ENCODE assay signal across 2 cellular contexts in genomic region chr11:70265341-70265740, GRCh38.
TF ChIP-seq lines count a peak whose summit lies in the region.

No MANE protein-coding gene starts in this region.

TF ChIP-seq in GM12891, 5 proteins besides CTCF, POLR2A, EP300 and RAD21:
- TF ChIP-seq TAF1 (IDR thresholded peaks at IDR 0.05; ENCODE audit: low read depth, low read length) (no peak), PAX5 (IDR thresholded peaks at IDR 0.05; ENCODE audit: insufficient read depth, low read length, severe bottlenecking) (no peak), POLR2AphosphoS5 (IDR thresholded peaks at IDR 0.05; ENCODE audit: low read depth, low read length) (no peak), POU2F2 (IDR thresholded peaks at IDR 0.05; ENCODE audit: low read depth, low read length) (no peak), SPI1 (IDR thresholded peaks at IDR 0.05; ENCODE audit: low read depth, low read length) (no peak)

TF ChIP-seq in H1, 55 proteins besides CTCF, POLR2A, EP300 and RAD21:
- TF ChIP-seq, protein P1, sequence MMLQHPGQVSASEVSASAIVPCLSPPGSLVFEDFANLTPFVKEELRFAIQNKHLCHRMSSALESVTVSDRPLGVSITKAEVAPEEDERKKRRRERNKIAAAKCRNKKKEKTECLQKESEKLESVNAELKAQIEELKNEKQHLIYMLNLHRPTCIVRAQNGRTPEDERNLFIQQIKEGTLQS (IDR thresholded peaks at IDR 0.05; ENCODE audit: insufficient read depth, low read depth, low read length), result no peak
- TF ChIP-seq SP1 (IDR thresholded peaks at IDR 0.05; ENCODE audit: low read depth, low read length) (no peak), CBX8 (IDR thresholded peaks at IDR 0.05; ENCODE audit: borderline replicate concordance, low read depth, low read length) (no peak), MAFK (IDR thresholded peaks at IDR 0.05; ENCODE audit: low read depth, low read length) (no peak), GTF2F1 (IDR thresholded peaks at IDR 0.05; ENCODE audit: borderline replicate concordance, low read depth, low read length) (no peak)
TF ChIP-seq in H1: peak in this region for 0.
